ENCODE assay signal across 1 cellular context in genomic region chr6:6851059-6851658, GRCh38.
TF ChIP-seq lines count a peak whose summit lies in the region.

No MANE protein-coding gene starts in this region.

TF ChIP-seq in K562, 482 proteins besides CTCF, POLR2A, EP300 and RAD21 (continued from another document and continues in another):
- TF ChIP-seq CLOCK (CRISPR knock-in tag; IDR thresholded peaks at IDR 0.05; ENCODE audit: borderline replicate concordance) = no peak
- TF ChIP-seq RFX7 (CRISPR knock-in tag; IDR thresholded peaks at IDR 0.05) = no peak
- TF ChIP-seq RCOR1 (IDR thresholded peaks at IDR 0.05; ENCODE audit: borderline replicate concordance in 1 of 2, low read depth in 2 of 2, low read length in 2 of 2) = peak in 1 of 2 experiments; percentile 56; a peak in 1 of 4 replicates
- peak; percentile 55; the same call in 1 of the 2 replicates for TF ChIP-seq MEF2D (tag; conservative IDR thresholded peaks at IDR 0.05; ENCODE audit: low read depth)
- TF ChIP-seq ADNP (tag; IDR thresholded peaks at IDR 0.05) = no peak
- no peak for TF ChIP-seq HMG20A (CRISPR knock-in tag; conservative IDR thresholded peaks at IDR 0.05)
- peak; percentile 76 for TF ChIP-seq ZNF512 (tag; IDR thresholded peaks at IDR 0.05)
- no peak for TF ChIP-seq ZC3H11A (IDR thresholded peaks at IDR 0.05; ENCODE audit: low read depth, low read length)
- TF ChIP-seq PTTG1 (tag; IDR thresholded peaks at IDR 0.05; ENCODE audit: low read depth) = peak; percentile 56; the same call in 1 of the 2 replicates
- peak; percentile 15; the same call in 1 of the 2 replicates for TF ChIP-seq NFIC (IDR thresholded peaks at IDR 0.05)
- peak; percentile 31; the same call in 1 of the 2 replicates for TF ChIP-seq MAFK (IDR thresholded peaks at IDR 0.05; ENCODE audit: low read length)
- TF ChIP-seq E2F6 (IDR thresholded peaks at IDR 0.05; ENCODE audit: borderline replicate concordance in 1 of 2, extremely low read depth in 1 of 2, insufficient read depth in 1 of 2, insufficient read length in 1 of 2, low read depth in 1 of 2, low read length in 1 of 2, poor library complexity in 1 of 2, severe bottlenecking in 1 of 2) = peak in 1 of 2 experiments; percentile 54
- TF ChIP-seq ESRRB (CRISPR knock-in tag; IDR thresholded peaks at IDR 0.05; ENCODE audit: borderline replicate concordance) = no peak
- TF ChIP-seq XRCC4 (IDR thresholded peaks at IDR 0.05; ENCODE audit: extremely low read depth, insufficient read depth, insufficient read length) = no peak
- TF ChIP-seq SNAPC5 (CRISPR knock-in tag; IDR thresholded peaks at IDR 0.05) = no peak
- TF ChIP-seq ZNF134 (CRISPR knock-in tag; conservative IDR thresholded peaks at IDR 0.05) = no peak
- TF ChIP-seq CREM (IDR thresholded peaks at IDR 0.05; ENCODE audit: low read depth) = no peak
- TF ChIP-seq YY1 (IDR thresholded peaks at IDR 0.05; ENCODE audit: borderline replicate concordance in 1 of 3, control insufficient read depth in 1 of 3, extremely low read depth in 1 of 3, insufficient read depth in 3 of 3, insufficient read length in 1 of 3, insufficient replicate concordance in 2 of 3, low read depth in 1 of 3, low read length in 2 of 3) = peak in 1 of 3 experiments; percentile 9
- peak; percentile 85 for TF ChIP-seq ATF3 (IDR thresholded peaks at IDR 0.05)
- TF ChIP-seq ATF3 (CRISPR knock-in tag; conservative IDR thresholded peaks at IDR 0.05) = peak; percentile 47; the same call in 1 of the 2 replicates
- 0 out of 2 replicates have a peak, but pooled peaks have one; percentile 48 for TF ChIP-seq HLTF (IDR thresholded peaks at IDR 0.05)
- peak; percentile 37; the same call in 1 of the 2 replicates for TF ChIP-seq ARID1B (IDR thresholded peaks at IDR 0.05)
- 0 out of 2 replicates have a peak, but pooled peaks have one; percentile 62 for TF ChIP-seq CREB3 (tag; conservative IDR thresholded peaks at IDR 0.05; ENCODE audit: low read depth)
- peak; percentile 63; the same call in 1 of the 2 replicates for TF ChIP-seq DIDO1 (tag; IDR thresholded peaks at IDR 0.05; ENCODE audit: low read depth)
- peak; percentile 58; the same call in 1 of the 2 replicates for TF ChIP-seq HINFP (tag; conservative IDR thresholded peaks at IDR 0.05; ENCODE audit: low read depth)
- peak; percentile 40 for TF ChIP-seq RBM39 (optimal IDR thresholded peaks at IDR 0.05; ENCODE audit: low read depth, low read length)
- TF ChIP-seq TEAD2 (tag; IDR thresholded peaks at IDR 0.05) = no peak
- no peak for TF ChIP-seq TCFL5 (CRISPR knock-in tag; conservative IDR thresholded peaks at IDR 0.05)
- TF ChIP-seq MXI1 (IDR thresholded peaks at IDR 0.05; ENCODE audit: low read depth, low read length) = no peak
- no peak for TF ChIP-seq CTBP1 (IDR thresholded peaks at IDR 0.05; ENCODE audit: borderline replicate concordance)
- no peak for TF ChIP-seq GTF2B (IDR thresholded peaks at IDR 0.05; ENCODE audit: extremely low read depth, insufficient read length)
- TF ChIP-seq BHLHE40 (IDR thresholded peaks at IDR 0.05; ENCODE audit: low read length) = no peak
- TF ChIP-seq CXXC5 (CRISPR knock-in tag; IDR thresholded peaks at IDR 0.05) = peak; percentile 42; the same call in 1 of the 2 replicates
- no peak for TF ChIP-seq E2F5 (CRISPR knock-in tag; IDR thresholded peaks at IDR 0.05)
- TF ChIP-seq FOS (IDR thresholded peaks at IDR 0.05; ENCODE audit: extremely low read depth, insufficient read length) = peak; percentile 77
- peak; percentile 90 for TF ChIP-seq JUND (IDR thresholded peaks at IDR 0.05; ENCODE audit: borderline replicate concordance, low read depth, low read length)
- peak; percentile 90; the same call in 2 of the 3 replicates for TF ChIP-seq JUND (tag; IDR thresholded peaks at IDR 0.05; ENCODE audit: borderline replicate concordance, low read depth, low read length)
- peak; percentile 63; the same call in 1 of the 2 replicates for TF ChIP-seq GABPB1 (CRISPR knock-in tag; IDR thresholded peaks at IDR 0.05)
- peak; percentile 93 for TF ChIP-seq CC2D1A (IDR thresholded peaks at IDR 0.05)
- peak; percentile 92 for TF ChIP-seq EHMT2 (IDR thresholded peaks at IDR 0.05)
- no peak for TF ChIP-seq PURB (CRISPR knock-in tag; IDR thresholded peaks at IDR 0.05; ENCODE audit: low read depth)
- no peak for TF ChIP-seq TSC22D4 (tag; IDR thresholded peaks at IDR 0.05)
- TF ChIP-seq ATF6 (CRISPR knock-in tag; IDR thresholded peaks at IDR 0.05) = 0 out of 2 replicates have a peak, but pooled peaks have one; percentile 8
- TF ChIP-seq MECOM (CRISPR knock-in tag; IDR thresholded peaks at IDR 0.05) = no peak
